Comparison of ENCODE assay signal across 8 cellular contexts in genomic region chr5:154071799-154072781, GRCh38. TPM values are rescaled to one million over a fixed set of nuclear protein-coding genes. Genes with fewer than 3 reads are reported as not detected.
DNase-seq lines count a peak whose midpoint lies in the region; ATAC-seq and TF ChIP-seq lines count a peak whose summit lies in the region.

No MANE protein-coding gene starts in this region.

- no peak overlapping the region for H3K4me3 ChIP-seq in AG10803 (ENCODE audit: low read length)

- ATAC-seq in GM18870 (IDR thresholded peaks at IDR 0.05; ENCODE audit: unreplicated experiment) (peak; percentile 98), HG03095 (IDR thresholded peaks at IDR 0.05; ENCODE audit: unreplicated experiment) (peak; percentile 96), left lobe of liver (peak; percentile 98)
- peak; percentile 76 to 78 for ATAC-seq in activated CD4-positive, CD25-positive, alpha-beta regulatory T cell treated with anti-CD3 and anti-CD28 coated beads, Interleukin-2, amount 50 U/mL, for 24 hours
- peak; percentile 81 for ATAC-seq in central memory CD8-positive, alpha-beta T cell (replicated peaks; ENCODE audit: extremely low read depth, poor library complexity, severe bottlenecking)

- TF ChIP-seq CTCF in AG10803 (conservative IDR thresholded peaks at IDR 0.05; ENCODE audit: low read length), result peak; percentile 97

- peak overlapping the region; percentile 74 for H3K27ac Mint-ChIP-seq in central memory CD8-positive, alpha-beta T cell (ENCODE audit: low read depth)

- DNase-seq in AG10803 (ENCODE audit: low read depth) (peak; percentile 53), NCI-H2227 treated with DMSO at 0.1 percent for 48 hours (lab: John Stamatoyannopoulos, UW) (peak; percentile 53), left lobe of liver (ENCODE audit: low spot score) (peak; percentile 81)
- DNase-seq in central memory CD8-positive, alpha-beta T cell (ENCODE audit: low spot score in 2 of 2), result peak; percentile 69 to 82
- peak; percentile 82 to 87 for DNase-seq in stimulated activated CD4-positive, alpha-beta T cell treated with anti-CD3 and anti-CD28 coated beads, Interleukin-2, amount 100 ng/mL, for 48 hours

- H3K4me3 Mint-ChIP-seq in central memory CD8-positive, alpha-beta T cell, result no peak overlapping the region

- no peaks in the 10 kb centered on the region for H3K9me3 Mint-ChIP-seq in central memory CD8-positive, alpha-beta T cell

- peaks cover 12% of the 10 kb centered on the region for H3K27me3 Mint-ChIP-seq in central memory CD8-positive, alpha-beta T cell

- H3K4me1 Mint-ChIP-seq in central memory CD8-positive, alpha-beta T cell, result peaks cover 11% of the 10 kb centered on the region

- H3K36me3 Mint-ChIP-seq in central memory CD8-positive, alpha-beta T cell (ENCODE audit: insufficient read depth), result peaks cover 2% of the 10 kb centered on the region

RNA-seq across cellular contexts. Expression of gene MFAP3, which starts 33.3 kb away (rescaled TPM):
- 11.5 TPM for total RNA-seq in left lobe of liver

RNA-seq across cellular contexts. Expression of gene FAM114A2, which starts 33.4 kb away (rescaled TPM):
- total RNA-seq in left lobe of liver, result 17.2 TPM
